In the genomic region with DNA sequence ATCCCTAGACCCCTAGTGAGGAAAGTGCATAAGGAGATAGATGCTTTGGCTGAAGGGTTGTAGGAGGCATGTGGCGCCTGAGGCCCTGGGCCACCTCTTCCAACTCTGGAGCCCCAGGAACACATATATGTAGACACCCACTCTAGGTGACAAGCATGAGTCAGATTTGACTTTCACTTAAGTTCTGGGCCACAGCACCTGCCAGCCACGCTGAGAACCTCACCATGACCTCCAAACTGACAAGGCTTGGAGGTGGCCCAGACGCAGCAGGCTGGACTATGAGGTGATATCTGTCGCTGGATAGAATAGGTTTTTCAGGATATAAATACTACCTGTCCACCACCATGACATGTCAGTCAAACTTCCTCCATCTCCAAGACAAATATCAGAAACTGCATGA, we compare ENCODE assay signal across 6 cellular contexts.
"Had no signal": no experiment of that assay in that cellular context is flagged by ENCODE, and none has a peak within 500 bp of the region (broad histone marks: within the 10 kb centered on the region; RNA-seq: fewer than 3 reads in every experiment).

No MANE protein-coding gene starts in this region.

- DNase-seq: IMR-90, KBM-7, KG1 had no signal

- H3K27ac ChIP-seq: HL-60 had no signal

- H3K4me3 Mint-ChIP-seq: IgD-negative memory B cell had no signal

- H3K4me3 ChIP-seq: K562 had no signal

- H3K27me3 Mint-ChIP-seq: IgD-negative memory B cell had no signal

- H3K27ac Mint-ChIP-seq: IgD-negative memory B cell had no signal
